In the genomic region with DNA sequence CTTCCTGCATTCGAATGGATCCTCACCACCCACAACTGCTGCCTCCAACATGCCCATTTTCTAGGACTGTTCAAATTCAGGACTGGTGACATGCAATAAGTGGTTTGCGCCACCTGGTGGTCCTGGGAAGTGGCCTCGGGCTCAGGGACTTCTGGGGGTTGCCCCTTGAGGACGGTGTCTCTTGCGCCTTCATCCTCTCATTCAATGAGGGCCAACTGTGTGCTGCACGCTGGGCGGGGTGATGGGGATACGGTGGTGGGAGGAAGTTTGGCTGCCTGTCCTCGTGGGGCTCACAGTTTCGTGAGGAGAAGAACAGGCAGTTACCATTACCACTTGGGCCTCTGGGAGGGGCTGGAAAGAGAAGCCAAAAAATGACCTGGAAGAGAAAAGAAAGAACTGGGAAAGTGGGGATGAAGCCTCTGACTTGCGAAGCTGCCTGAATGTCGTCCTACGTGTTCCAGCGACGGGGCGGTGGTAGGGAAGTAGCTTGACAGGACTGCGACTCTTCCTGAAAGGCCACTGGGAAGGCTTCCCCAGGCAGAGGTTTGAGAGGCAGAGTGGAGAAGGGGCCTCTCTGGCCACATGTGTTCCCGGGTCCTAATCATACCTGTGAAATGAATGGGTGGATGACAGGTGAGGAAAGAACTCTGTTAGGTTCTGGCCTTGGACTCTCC, we compare ENCODE assay signal across 9 cellular contexts. TPM values are rescaled to one million over a fixed set of nuclear protein-coding genes. Genes with fewer than 3 reads are reported as not detected.
DNase-seq lines count a peak whose midpoint lies in the region; TF ChIP-seq lines count a peak whose summit lies in the region.
"Had no signal": no experiment of that assay in that cellular context is flagged by ENCODE, and none has a peak within 500 bp of the region (broad histone marks: within the 10 kb centered on the region; RNA-seq: fewer than 3 reads in every experiment).

No MANE protein-coding gene starts in this region.

- H3K9me3 Mint-ChIP-seq in activated naive CD4-positive, alpha-beta T cell treated with anti-CD3 and anti-CD28 coated beads for 36 hours: no peaks in the 10 kb centered on the region
- H3K9me3 Mint-ChIP-seq in progenitor cell of endocrine pancreas (ENCODE audit: low read depth): no peaks in the 10 kb centered on the region

- H3K4me1 Mint-ChIP-seq in activated naive CD4-positive, alpha-beta T cell treated with anti-CD3 and anti-CD28 coated beads for 36 hours (ENCODE audit: low read depth): peaks cover 5% of the 10 kb centered on the region
- H3K4me1 Mint-ChIP-seq in progenitor cell of endocrine pancreas (ENCODE audit: low read depth): no peaks in the 10 kb centered on the region

- CTCF ChIA-PET in activated naive CD4-positive, alpha-beta T cell treated with anti-CD3 and anti-CD28 coated beads for 36 hours (lab: Charles Lee): interaction anchor here (1.1 to 4.7 kb wide), 6 partner anchors 15 to 125 kb away, joined by 4 to 48 read pairs (median 11); no protein-coding TSS in a partner anchor

- DNase-seq in NCI-H1436 (lab: John Stamatoyannopoulos, UW) (peak; percentile 56), NCI-H1436 treated with DMSO at 0.1 percent for 48 hours (lab: John Stamatoyannopoulos, UW) (no peak), SK-MEL-5 (ENCODE audit: low read depth, low spot score) (peak; percentile 89), glomerular visceral epithelial cell (ENCODE audit: extremely low spot score) (peak; percentile 64), progenitor cell of endocrine pancreas (ENCODE audit: low spot score, unreplicated experiment) (peak; percentile 72), uterus (peak; percentile 52 to 57)
- peak; percentile 61 for DNase-seq in Jurkat, Clone E6-1 (ENCODE audit: low read depth, low spot score)
- peak; percentile 90 for DNase-seq in activated naive CD4-positive, alpha-beta T cell treated with anti-CD3 and anti-CD28 coated beads for 36 hours

- H3K27me3 ChIP-seq in uterus: no peaks in the 10 kb centered on the region

- no peak overlapping the region for H3K4me3 Mint-ChIP-seq in activated naive CD4-positive, alpha-beta T cell treated with anti-CD3 and anti-CD28 coated beads for 36 hours
- H3K4me3 Mint-ChIP-seq in progenitor cell of endocrine pancreas (ENCODE audit: low read depth): no peak overlapping the region

- peaks cover 0 to 3% of the 10 kb centered on the region in 2 donors for H3K4me1 ChIP-seq in uterus

- H3K27ac ChIP-seq in uterus: no peak overlapping the region
- H3K27ac ChIP-seq: BLaER1 had no signal

- no peak overlapping the region for H3K4me3 ChIP-seq in Jurkat, Clone E6-1 (ENCODE audit: low read length)
- no peak overlapping the region for H3K4me3 ChIP-seq in uterus
- H3K4me3 ChIP-seq: BLaER1 had no signal

- peaks cover 16% of the 10 kb centered on the region for H3K27me3 Mint-ChIP-seq in activated naive CD4-positive, alpha-beta T cell treated with anti-CD3 and anti-CD28 coated beads for 36 hours (ENCODE audit: low read depth)
- peaks cover 80% of the 10 kb centered on the region for H3K27me3 Mint-ChIP-seq in progenitor cell of endocrine pancreas

- no peak for TF ChIP-seq POLR2A in uterus (IDR thresholded peaks at IDR 0.05)

- H3K36me3 Mint-ChIP-seq in activated naive CD4-positive, alpha-beta T cell treated with anti-CD3 and anti-CD28 coated beads for 36 hours (ENCODE audit: low read depth): no peaks in the 10 kb centered on the region
- H3K36me3 Mint-ChIP-seq in progenitor cell of endocrine pancreas (ENCODE audit: insufficient read depth): no peaks in the 10 kb centered on the region

- in situ Hi-C loops in SK-MEL-5 (cut with HindIII; ENCODE audit: low pct_unique_long_range_greater_than_20kb, low sequenced_read_pairs): no loop called here

- TF ChIP-seq CTCF in progenitor cell of endocrine pancreas (IDR thresholded peaks at IDR 0.05; ENCODE audit: unreplicated experiment) (peak; percentile 93), uterus (IDR thresholded peaks at IDR 0.05) (peak; percentile 38 to 56 (median 46))

- intact Hi-C loops in activated naive CD4-positive, alpha-beta T cell treated with anti-CD3 and anti-CD28 coated beads for 36 hours (cut with micrococcal nuclease): loop anchor here (1.0 to 10.0 kb wide), 2 partner anchors 57 to 310 kb away; no protein-coding TSS in a partner anchor
- intact Hi-C loops in uterus (cut with DNase I; ENCODE audit: low total_unique reads): no loop called here

- H3K27ac Mint-ChIP-seq in activated naive CD4-positive, alpha-beta T cell treated with anti-CD3 and anti-CD28 coated beads for 36 hours: no peak overlapping the region
- peak overlapping the region; percentile 56 for H3K27ac Mint-ChIP-seq in progenitor cell of endocrine pancreas

- H3K36me3 ChIP-seq in uterus: no peaks in the 10 kb centered on the region
- H3K36me3 ChIP-seq: BLaER1 had no signal

- H3K9me3 ChIP-seq in uterus: no peaks in the 10 kb centered on the region
- H3K9me3 ChIP-seq: BLaER1 had no signal

RNA-seq across cellular contexts. Expression of a gene that starts 49.0 kb away (rescaled TPM):
- not detected for polyA plus RNA-seq in Jurkat, Clone E6-1 (2012; ENCODE audit: insufficient read depth, insufficient read length)
- 0.08 TPM in 2 replicates for total RNA-seq in SK-MEL-5 (2014; rRNA removed; shearing (Covaris generic))
- 0.43 and 0.72 TPM in 2 replicates for polyA plus RNA-seq in SK-MEL-5 (2015; cell fraction: cytosol; rRNA removed)
- polyA plus RNA-seq in SK-MEL-5 (2015; cell fraction: nucleus; rRNA removed): 1.5 and 2.1 TPM in 2 replicates
- not detected for total RNA-seq in activated naive CD4-positive, alpha-beta T cell treated with anti-CD3 and anti-CD28 coated beads for 36 hours
- total RNA-seq in progenitor cell of endocrine pancreas (0.14 and 0.18 TPM in 2 replicates), uterus (under 1 TPM in 2 of 4 donors, not detected in 2; 0.30 to 0.76 TPM)
